Comparison of ENCODE assay signal across 12 cellular contexts in genomic region chr14:68576496-68577244, GRCh38.
DNase-seq lines count a peak whose midpoint lies in the region; ATAC-seq and TF ChIP-seq lines count a peak whose summit lies in the region.
"Had no signal": no experiment of that assay in that cellular context is flagged by ENCODE, and none has a peak within 500 bp of the region (broad histone marks: within the 10 kb centered on the region; RNA-seq: fewer than 3 reads in every experiment).

No MANE protein-coding gene starts in this region.

- H3K36me3 Mint-ChIP-seq in MCF 10A (ENCODE audit: insufficient read depth, unreplicated experiment), result peaks cover 6% of the 10 kb centered on the region
- H3K36me3 Mint-ChIP-seq: activated naive CD4-positive, alpha-beta T cell treated with anti-CD3 and anti-CD28 coated beads, Interleukin-2, amount 50 U/mL, for 72 hours had no signal

- no TSS peak for BruUV-seq in MCF 10A (replicated peaks; lab: Mats Ljungman, UMichigan)

- H3K27ac Mint-ChIP-seq in MCF 10A (ENCODE audit: low read depth, unreplicated experiment), result peak overlapping the region; percentile 97

- H3K4me3 Mint-ChIP-seq in MCF 10A (ENCODE audit: unreplicated experiment), result no peak overlapping the region

- H3K27me3 ChIP-seq in lower lobe of right lung (ENCODE audit: low read depth), result no peaks in the 10 kb centered on the region

- no peaks in the 10 kb centered on the region for H3K9me3 ChIP-seq in lower lobe of right lung

- H3K9me3 Mint-ChIP-seq in MCF 10A (ENCODE audit: unreplicated experiment), result peaks cover 6% of the 10 kb centered on the region

- H3K27ac ChIP-seq in lower lobe of right lung, result peak overlapping the region; percentile 75

- CTCF ChIA-PET in MCF 10A (lab: Yijun Ruan, JAX), result interaction anchor here (0.5 to 1.2 kb wide), 4 partner anchors 10 to 241 kb away, joined by 3 to 4 read pairs (median 4); no protein-coding TSS in a partner anchor

- DNase-seq in AG08395 (ENCODE audit: low spot score), result peak; percentile 82
- DNase-seq in HS-27A (ENCODE audit: low read depth), result peak; percentile 83
- DNase-seq in MCF 10A (ENCODE audit: unreplicated experiment), result peak; percentile 44
- DNase-seq in lower lobe of right lung, result no peak
- no peak for DNase-seq in NCI-H510A treated with DMSO at 0.1 percent for 48 hours (lab: John Stamatoyannopoulos, UW)
- DNase-seq in NCI-H446 treated with DMSO at 0.1 percent for 48 hours (lab: John Stamatoyannopoulos, UW), result no peak
- DNase-seq: NCI-H1092 treated with DMSO at 0.1 percent for 48 hours; stimulated activated CD4-positive, alpha-beta T cell treated with anti-CD3 and anti-CD28 coated beads, Interleukin-15, amount 100 ng/mL, for 24 hours had no signal

- TF ChIP-seq CTCF in MCF 10A (IDR thresholded peaks at IDR 0.05; ENCODE audit: unreplicated experiment), result no peak
- TF ChIP-seq CTCF in lower lobe of right lung (IDR thresholded peaks at IDR 0.05), result no peak

- ATAC-seq in lower lobe of right lung (no peak), GM18870 (IDR thresholded peaks at IDR 0.05; ENCODE audit: unreplicated experiment) (no peak), GM21825 (IDR thresholded peaks at IDR 0.05; ENCODE audit: unreplicated experiment) (no peak)
- ATAC-seq: activated CD4-positive, CD25-positive, alpha-beta regulatory T cell treated with anti-CD3 and anti-CD28 coated beads, Interleukin-2, amount 50 U/mL, for 24 hours had no signal

- no peaks in the 10 kb centered on the region for H3K36me3 ChIP-seq in lower lobe of right lung

- H3K4me3 ChIP-seq in lower lobe of right lung, result no peak overlapping the region

- intact Hi-C loops in MCF 10A (cut with micrococcal nuclease), result loop anchor here (5.0 kb wide), 1 partner anchor 111 kb away; no protein-coding TSS in a partner anchor
- intact Hi-C loops in lower lobe of right lung (cut with DNase I), result no loop called here

- POLR2A ChIA-PET in MCF 10A (lab: Yijun Ruan, JAX), result interaction anchor here (0.6 to 1.7 kb wide), 7 partner anchors 24 to 217 kb away, joined by 3 to 11 read pairs (median 5); partner anchors contain the start of gene ZFP36L1

- no peaks in the 10 kb centered on the region for H3K27me3 Mint-ChIP-seq in MCF 10A (ENCODE audit: insufficient read depth, unreplicated experiment)

- H3K4me1 Mint-ChIP-seq in MCF 10A (ENCODE audit: insufficient read depth, unreplicated experiment), result peaks cover 48% of the 10 kb centered on the region

- peaks cover 40% of the 10 kb centered on the region for H3K4me1 ChIP-seq in lower lobe of right lung

Comparison
In these comparisons a context has a peak if more than half of its experiments do, and no peak if none do; other contexts are left out.
1. DNase-seq: peak in AG08395 (single experiment), HS-27A (single experiment) and MCF 10A (single experiment); none in lower lobe of right lung (single experiment), NCI-H510A treated with DMSO at 0.1 percent for 48 hours (single experiment) and NCI-H446 treated with DMSO at 0.1 percent for 48 hours (single experiment).